Comparison of ENCODE assay signal across 8 cellular contexts in genomic region chr3:11591401-11592266, GRCh38. TPM values are rescaled to one million over a fixed set of nuclear protein-coding genes. Genes with fewer than 3 reads are reported as not detected.
DNase-seq lines count a peak whose midpoint lies in the region; ATAC-seq and TF ChIP-seq lines count a peak whose summit lies in the region.

No MANE protein-coding gene starts in this region.

- no peaks in the 10 kb centered on the region for H3K27me3 ChIP-seq in PC-9 (ENCODE audit: insufficient read depth, low read depth)

- BruUV-seq in PC-9 (replicated peaks; lab: Mats Ljungman, UMichigan), result no TSS peak

- H3K9me2 ChIP-seq in PC-9 (ENCODE audit: insufficient read depth), result no peaks in the 10 kb centered on the region

- H3K79me2 ChIP-seq in PC-9 (ENCODE audit: low read depth), result peaks cover 84% of the 10 kb centered on the region

- peak overlapping the region; percentile 17 for H3K4me2 ChIP-seq in PC-9

- no peaks in the 10 kb centered on the region for H3K36me3 ChIP-seq in PC-9 (ENCODE audit: low read depth)

- ATAC-seq in HG03439 (IDR thresholded peaks at IDR 0.05; ENCODE audit: unreplicated experiment), result no peak
- no peak for ATAC-seq in HG03571 (IDR thresholded peaks at IDR 0.05; ENCODE audit: unreplicated experiment)

- no peak overlapping the region for H2AFZ ChIP-seq in PC-9

- peaks cover 23% of the 10 kb centered on the region; the same call in 1 of the 2 replicates for H3F3A ChIP-seq in PC-9 (ENCODE audit: insufficient read depth, low read depth)

- peak overlapping the region; percentile 26 for H3K27ac ChIP-seq in PC-9

- peak in 12 of 14 donors; percentile 50 to 87 (median 73) for DNase-seq in C1 segment of cervical spinal cord (lab: John Stamatoyannopoulos, UW)
- peak; percentile 57 to 74 for DNase-seq in PC-9
- DNase-seq in epithelial cell of proximal tubule (ENCODE audit: low read depth), result peak; percentile 79
- DNase-seq in myocyte (ENCODE audit: low read depth), result peak; percentile 60
- no peak for DNase-seq in activated effector memory CD4-positive, alpha-beta T cell treated with Interleukin-2 at 50 U/mL for 16 hours
- no peak for DNase-seq in NCI-H226

- intact Hi-C loops in PC-9 (cut with micrococcal nuclease; ENCODE audit: unreplicated experiment), result loop anchor here (1.0 kb wide), 2 partner anchors 9 kb away; no protein-coding TSS in a partner anchor

- peaks cover 28% of the 10 kb centered on the region for H3K4me1 ChIP-seq in PC-9 (replicated peaks; ENCODE audit: insufficient read depth)

- POLR2A ChIA-PET in PC-9 (lab: Charles Lee; ENCODE audit: unreplicated experiment), result no interaction called here

- CTCF ChIA-PET in PC-9 (lab: Charles Lee), result interaction anchor here (0.6 kb wide), 2 partner anchors 9 to 60 kb away, joined by 4 to 6 read pairs; no protein-coding TSS in a partner anchor

- no peaks in the 10 kb centered on the region for H3K9me3 ChIP-seq in PC-9 (ENCODE audit: insufficient read depth, low read depth)

- no peak overlapping the region for H3K4me3 ChIP-seq in PC-9
- H3K4me3 ChIP-seq in epithelial cell of proximal tubule (ENCODE audit: low read depth, low read length), result peak overlapping the region; percentile 12

- TF ChIP-seq CTCF in PC-9 (conservative IDR thresholded peaks at IDR 0.05), result no peak
- no peak for TF ChIP-seq CTCF in epithelial cell of proximal tubule (conservative IDR thresholded peaks at IDR 0.05; ENCODE audit: low read depth, low read length)

- peaks cover 40% of the 10 kb centered on the region for H4K20me1 ChIP-seq in PC-9 (ENCODE audit: insufficient read depth)

RNA-seq across cellular contexts. Expression of gene VGLL4, which starts 52.1 kb away (rescaled TPM):
- total RNA-seq in PC-9 (2021) (39.1 and 42.2 TPM in 2 replicates), epithelial cell of proximal tubule (25.2 and 52.4 TPM in 2 replicates), myocyte (71.9 and 102 TPM in 2 replicates)
- 60.3 TPM for polyA plus RNA-seq in myocyte (2012)

Comparison
In these comparisons a context has a peak if more than half of its experiments do, and no peak if none do; other contexts are left out.
1. DNase-seq: peak in C1 segment of cervical spinal cord (12 of 14), PC-9 (2 of 2), epithelial cell of proximal tubule (single experiment) and myocyte (single experiment); none in activated effector memory CD4-positive, alpha-beta T cell treated with Interleukin-2 at 50 U/mL for 16 hours (single experiment) and NCI-H226 (single experiment).